Comparison of ENCODE assay signal across 8 cellular contexts in the genomic region with DNA sequence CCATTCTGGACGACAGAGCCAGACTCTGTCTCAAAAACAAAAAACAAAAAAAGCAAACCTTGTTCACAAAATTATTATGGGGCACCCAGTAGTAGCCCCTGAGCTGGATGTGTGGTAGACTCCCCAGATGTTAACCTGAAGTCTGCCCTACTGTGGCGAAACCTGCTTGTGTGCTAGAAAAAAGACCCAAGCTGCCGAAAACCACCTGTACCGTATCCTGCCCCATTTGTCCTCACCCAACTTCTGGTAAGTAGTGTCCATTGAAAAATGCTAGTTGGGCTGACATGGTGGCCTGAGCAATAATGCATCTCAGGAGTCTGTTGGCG. TPM values are rescaled to one million over a fixed set of nuclear protein-coding genes. Genes with fewer than 3 reads are reported as not detected.
DNase-seq lines count a peak whose midpoint lies in the region; ATAC-seq, FAIRE-seq and TF ChIP-seq lines count a peak whose summit lies in the region.

No MANE protein-coding gene starts in this region.

- no peak for DNase-seq in activated CD4-positive, alpha-beta T cell treated with anti-CD3 and anti-CD28 coated beads, Interleukin-2, amount 10 ng/mL, durations not matched to agents 24 days and 14 days
- DNase-seq in activated CD4-positive, alpha-beta T cell treated with anti-CD3 and anti-CD28 coated beads for 48 hours, result no peak
- DNase-seq in activated B cell treated with CpG ODN at 0.5 μM for 24 hours (no peak), NCI-H146 (lab: John Stamatoyannopoulos, UW) (no peak), DMS53 treated with DMSO at 0.1 percent for 48 hours (lab: John Stamatoyannopoulos, UW; ENCODE audit: unreplicated experiment) (no peak), D721Med (ENCODE audit: insufficient read length, low spot score) (no peak)
- no peak for DNase-seq in stimulated activated naive CD8-positive, alpha-beta T cell treated with anti-CD3 and anti-CD28 coated beads, Interleukin-15, amount 100 ng/mL, for 72 hours

- peak overlapping the region; percentile 72 for H3K4me3 Mint-ChIP-seq in activated CD4-positive, alpha-beta T cell treated with anti-CD3 and anti-CD28 coated beads, Interleukin-2, amount 10 ng/mL, durations not matched to agents 24 days and 14 days
- peak overlapping the region; percentile 71 for H3K4me3 Mint-ChIP-seq in activated B cell treated with CpG ODN at 0.5 μM for 24 hours
- H3K4me3 Mint-ChIP-seq in stimulated activated naive CD8-positive, alpha-beta T cell treated with anti-CD3 and anti-CD28 coated beads, Interleukin-15, amount 100 ng/mL, for 72 hours, result peak overlapping the region; percentile 64 to 80

- CTCF ChIA-PET in activated B cell treated with CpG ODN at 0.5 μM for 24 hours (lab: Charles Lee), result interaction anchor here (1.0 to 4.1 kb wide), 13 partner anchors 26 to 389 kb away, joined by 3 to 98 read pairs (median 4); a partner anchor contains a TSS

- peak overlapping the region; percentile 88 for H3K27ac Mint-ChIP-seq in activated CD4-positive, alpha-beta T cell treated with anti-CD3 and anti-CD28 coated beads, Interleukin-2, amount 10 ng/mL, durations not matched to agents 24 days and 14 days
- H3K27ac Mint-ChIP-seq in activated B cell treated with CpG ODN at 0.5 μM for 24 hours, result peak overlapping the region; percentile 90
- H3K27ac Mint-ChIP-seq in stimulated activated naive CD8-positive, alpha-beta T cell treated with anti-CD3 and anti-CD28 coated beads, Interleukin-15, amount 100 ng/mL, for 72 hours, result peak overlapping the region; percentile 91 to 97

- peaks cover 63% of the 10 kb centered on the region for H3K4me1 Mint-ChIP-seq in activated CD4-positive, alpha-beta T cell treated with anti-CD3 and anti-CD28 coated beads, Interleukin-2, amount 10 ng/mL, durations not matched to agents 24 days and 14 days
- peaks cover 67% of the 10 kb centered on the region for H3K4me1 Mint-ChIP-seq in activated B cell treated with CpG ODN at 0.5 μM for 24 hours
- H3K4me1 Mint-ChIP-seq in stimulated activated naive CD8-positive, alpha-beta T cell treated with anti-CD3 and anti-CD28 coated beads, Interleukin-15, amount 100 ng/mL, for 72 hours, result peaks cover 83% of the 10 kb centered on the region

- peaks cover 5% of the 10 kb centered on the region for H3K27me3 Mint-ChIP-seq in activated CD4-positive, alpha-beta T cell treated with anti-CD3 and anti-CD28 coated beads, Interleukin-2, amount 10 ng/mL, durations not matched to agents 24 days and 14 days
- H3K27me3 Mint-ChIP-seq in activated B cell treated with CpG ODN at 0.5 μM for 24 hours, result peaks cover 5% of the 10 kb centered on the region
- peaks cover 27% of the 10 kb centered on the region for H3K27me3 Mint-ChIP-seq in stimulated activated naive CD8-positive, alpha-beta T cell treated with anti-CD3 and anti-CD28 coated beads, Interleukin-15, amount 100 ng/mL, for 72 hours

- peak; percentile 14 for ATAC-seq in HG02943 (IDR thresholded peaks at IDR 0.05; ENCODE audit: low read depth, unreplicated experiment)
- ATAC-seq in activated B cell treated with CpG ODN at 0.5 μM for 24 hours (ENCODE audit: low read depth), result peak; percentile 15
- peak; percentile 64 for ATAC-seq in stimulated activated naive CD8-positive, alpha-beta T cell treated with anti-CD3 and anti-CD28 coated beads, Interleukin-15, amount 100 ng/mL, for 72 hours

- no peak for FAIRE-seq in D721Med (lab: Jason Lieb, UNC)

- TF ChIP-seq CTCF in activated B cell treated with CpG ODN at 0.5 μM for 24 hours (IDR thresholded peaks at IDR 0.05) (no peak), D721Med (IDR thresholded peaks at IDR 0.05; ENCODE audit: insufficient read depth, missing control alignments) (no peak)

- intact Hi-C loops in activated CD4-positive, alpha-beta T cell treated with anti-CD3 and anti-CD28 coated beads, Interleukin-2, amount 10 ng/mL, durations not matched to agents 24 days and 14 days (cut with micrococcal nuclease), result loop anchor here (1.0 to 2.0 kb wide), 5 partner anchors 9 to 390 kb away; a partner anchor contains a TSS
- intact Hi-C loops in activated B cell treated with CpG ODN at 0.5 μM for 24 hours (cut with micrococcal nuclease), result loop anchor here (1.0 to 2.0 kb wide), 5 partner anchors 9 to 68 kb away; a partner anchor contains a TSS

- H3K36me3 Mint-ChIP-seq in activated CD4-positive, alpha-beta T cell treated with anti-CD3 and anti-CD28 coated beads, Interleukin-2, amount 10 ng/mL, durations not matched to agents 24 days and 14 days (ENCODE audit: low read depth), result peaks cover 41% of the 10 kb centered on the region
- H3K36me3 Mint-ChIP-seq in activated B cell treated with CpG ODN at 0.5 μM for 24 hours (ENCODE audit: low read depth), result peaks cover 12% of the 10 kb centered on the region

- POLR2A ChIA-PET in activated B cell treated with CpG ODN at 0.5 μM for 24 hours (lab: Charles Lee), result interaction anchor here (0.6 to 12.5 kb wide), 31 partner anchors 8 to 396 kb away, joined by 3 to 252 read pairs (median 4); a partner anchor contains a TSS

- H3K9me3 Mint-ChIP-seq in activated CD4-positive, alpha-beta T cell treated with anti-CD3 and anti-CD28 coated beads, Interleukin-2, amount 10 ng/mL, durations not matched to agents 24 days and 14 days, result no peaks in the 10 kb centered on the region
- H3K9me3 Mint-ChIP-seq in activated B cell treated with CpG ODN at 0.5 μM for 24 hours, result no peaks in the 10 kb centered on the region
- no peaks in the 10 kb centered on the region for H3K9me3 Mint-ChIP-seq in stimulated activated naive CD8-positive, alpha-beta T cell treated with anti-CD3 and anti-CD28 coated beads, Interleukin-15, amount 100 ng/mL, for 72 hours

RNA-seq across cellular contexts. Expression of a gene that starts 9.1 kb away (rescaled TPM):
- 63.8 and 65.6 TPM in 2 replicates for total RNA-seq in activated CD4-positive, alpha-beta T cell treated with anti-CD3 and anti-CD28 coated beads, Interleukin-2, amount 10 ng/mL, durations not matched to agents 24 days and 14 days
- 8.1 TPM in 2 replicates for total RNA-seq in activated B cell treated with CpG ODN at 0.5 μM for 24 hours

Comparison
In these comparisons a context has a peak if more than half of its experiments do, and no peak if none do; other contexts are left out.
1. ATAC-seq: peak in every context shown above with its lines; median percentile 64 in stimulated activated naive CD8-positive, alpha-beta T cell treated with anti-CD3 and anti-CD28 coated beads, Interleukin-15, amount 100 ng/mL, for 72 hours; 15 in activated B cell treated with CpG ODN at 0.5 μM for 24 hours; 14 in HG02943.